In the genomic region with DNA sequence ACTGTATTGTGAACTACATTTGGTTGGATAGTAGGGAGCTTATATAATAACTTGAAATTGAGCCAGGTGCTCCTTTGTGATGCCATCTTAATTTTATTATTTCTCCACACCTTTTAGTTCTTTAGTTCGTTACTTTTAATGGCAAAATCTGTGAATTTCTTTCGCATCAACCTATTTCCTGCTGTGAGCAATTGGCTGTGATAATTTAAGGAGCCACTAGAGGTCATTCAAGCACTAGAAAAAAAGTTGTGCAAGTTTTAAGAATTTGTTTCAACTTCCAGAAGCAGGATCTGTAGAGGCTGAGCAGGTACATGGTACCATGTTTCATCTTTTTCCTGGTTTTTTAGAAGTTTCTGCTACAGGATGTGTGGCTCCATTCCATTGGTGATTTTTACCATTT, we compare ENCODE assay signal across 4 cellular contexts. TPM values are rescaled to one million over a fixed set of nuclear protein-coding genes. Genes with fewer than 3 reads are reported as not detected.
"Had no signal": no experiment of that assay in that cellular context is flagged by ENCODE, and none has a peak within 500 bp of the region (broad histone marks: within the 10 kb centered on the region; RNA-seq: fewer than 3 reads in every experiment).

No MANE protein-coding gene starts in this region.

RNA-seq across cellular contexts. Expression of a gene that starts 4.9 kb away (rescaled TPM):
- total RNA-seq: activated CD4-positive, alpha-beta memory T cell treated with anti-CD3 and anti-CD28 coated beads for 36 hours; T-cell had no signal

RNA-seq across cellular contexts. Expression of a gene that starts 47.1 kb away (rescaled TPM):
- total RNA-seq: glomerular endothelial cell had no signal
- polyA plus RNA-seq: neural cell had no signal
